In genomic region chr15:45919806-45920205, GRCh38 we compare ENCODE assay signal across 13 cellular contexts.
A peak's percentile ranks its signal among the peaks of the same experiment; 100 is the strongest.
DNase-seq lines count a peak whose midpoint lies in the region; ATAC-seq and TF ChIP-seq lines count a peak whose summit lies in the region.
"Had no signal": no experiment of that assay in that cellular context is flagged by ENCODE, and none has a peak within 500 bp of the region (broad histone marks: within the 10 kb centered on the region; RNA-seq: fewer than 3 reads in every experiment).

No MANE protein-coding gene starts in this region.

- no peak overlapping the region for H3K4me3 ChIP-seq in choroid plexus epithelial cell (ENCODE audit: low read depth, low read length)
- H3K4me3 ChIP-seq in HAP-1, result no peak overlapping the region
- H3K4me3 ChIP-seq: coronary artery had no signal

- H3K27ac Mint-ChIP-seq in activated CD4-positive, alpha-beta T cell treated with anti-CD3 and anti-CD28 coated beads for 36 hours, result no peak overlapping the region
- H3K27ac Mint-ChIP-seq: activated T-cell treated with anti-CD3 and anti-CD28 coated beads, Interleukin-2, amount 50 U/mL, for 72 hours; CD4-positive, alpha-beta T cell had no signal

- no peak overlapping the region for H3K4me3 Mint-ChIP-seq in activated CD4-positive, alpha-beta T cell treated with anti-CD3 and anti-CD28 coated beads for 36 hours
- H3K4me3 Mint-ChIP-seq: activated T-cell treated with anti-CD3 and anti-CD28 coated beads, Interleukin-2, amount 50 U/mL, for 72 hours; CD4-positive, alpha-beta T cell had no signal

- TF ChIP-seq RAD21 in Ishikawa (IDR thresholded peaks at IDR 0.05; ENCODE audit: low read depth), result no peak

- no peak for ATAC-seq in activated CD4-positive, alpha-beta T cell treated with anti-CD3 and anti-CD28 coated beads for 36 hours
- ATAC-seq: activated T-cell treated with anti-CD3 and anti-CD28 coated beads, Interleukin-2, amount 50 U/mL, for 72 hours had no signal

- CTCF ChIA-PET in activated CD4-positive, alpha-beta T cell treated with anti-CD3 and anti-CD28 coated beads for 36 hours (lab: Charles Lee), result no interaction called here

- H3K36me3 Mint-ChIP-seq in activated CD4-positive, alpha-beta T cell treated with anti-CD3 and anti-CD28 coated beads for 36 hours (ENCODE audit: low read depth), result no peaks in the 10 kb centered on the region

- no peaks in the 10 kb centered on the region for H3K36me3 ChIP-seq in HAP-1 (replicated peaks)

- no peaks in the 10 kb centered on the region for H3K27me3 ChIP-seq in HAP-1 (ENCODE audit: low read depth)

- H3K4me1 ChIP-seq in HAP-1, result no peaks in the 10 kb centered on the region

- DNase-seq in Caki2 (ENCODE audit: low read depth) (peak; percentile 92), choroid plexus epithelial cell (ENCODE audit: low read depth) (peak; percentile 7), lung microvascular endothelial cell (ENCODE audit: low read depth in 2 of 2) (peak; percentile 77 to 92), HAP-1 (ENCODE audit: low spot score in 2 of 2) (no peak), OCI-M2 (lab: John Stamatoyannopoulos, UW; ENCODE audit: unreplicated experiment) (no peak), NCI-H1436 (lab: John Stamatoyannopoulos, UW) (no peak)
- DNase-seq in activated CD4-positive, alpha-beta T cell treated with anti-CD3 and anti-CD28 coated beads for 36 hours, result no peak
- DNase-seq: activated T-cell treated with anti-CD3 and anti-CD28 coated beads, Interleukin-2, amount 50 U/mL, for 72 hours; CD4-positive, alpha-beta T cell; NCI-H1092; retina had no signal

- TF ChIP-seq EP300 in Ishikawa (IDR thresholded peaks at IDR 0.05; ENCODE audit: borderline replicate concordance), result no peak

- intact Hi-C loops in activated CD4-positive, alpha-beta T cell treated with anti-CD3 and anti-CD28 coated beads for 36 hours (cut with DNase I, micrococcal nuclease), result no loop called here

- in situ Hi-C loops in Caki2 (cut with HindIII; ENCODE audit: low pct_unique_long_range_greater_than_20kb, low sequenced_read_pairs) (no loop called here), HAP-1 (cut with MboI; ENCODE audit: low sequenced_read_pairs) (no loop called here)

- H3K4me1 Mint-ChIP-seq in activated CD4-positive, alpha-beta T cell treated with anti-CD3 and anti-CD28 coated beads for 36 hours, result no peaks in the 10 kb centered on the region

- POLR2A ChIA-PET in activated CD4-positive, alpha-beta T cell treated with anti-CD3 and anti-CD28 coated beads for 36 hours (lab: Charles Lee), result no interaction called here

- no peaks in the 10 kb centered on the region for H3K9me3 Mint-ChIP-seq in activated CD4-positive, alpha-beta T cell treated with anti-CD3 and anti-CD28 coated beads for 36 hours (ENCODE audit: low read depth)
- H3K9me3 Mint-ChIP-seq: CD4-positive, alpha-beta T cell had no signal

- TF ChIP-seq CTCF in choroid plexus epithelial cell (conservative IDR thresholded peaks at IDR 0.05; ENCODE audit: low read depth, low read length), result no peak

- no peaks in the 10 kb centered on the region for H3K9me3 ChIP-seq in HAP-1

- peaks cover 2% of the 10 kb centered on the region for H3K27me3 Mint-ChIP-seq in activated CD4-positive, alpha-beta T cell treated with anti-CD3 and anti-CD28 coated beads for 36 hours
- H3K27me3 Mint-ChIP-seq: CD4-positive, alpha-beta T cell had no signal

TF ChIP-seq in Ishikawa, 13 proteins besides CTCF, POLR2A, EP300 and RAD21:
- TF ChIP-seq YY1 (IDR thresholded peaks at IDR 0.05; ENCODE audit: low read depth), result 0 out of 2 replicates have a peak, but pooled peaks have one; percentile 17
- no peak for TF ChIP-seq CEBPB (IDR thresholded peaks at IDR 0.05)
- no peak for TF ChIP-seq ZBTB7A (IDR thresholded peaks at IDR 0.05; ENCODE audit: low read depth)

Comparison
In these comparisons a context has a peak if more than half of its experiments do, and no peak if none do; other contexts are left out.
1. DNase-seq: peak in Caki2 (single experiment), choroid plexus epithelial cell (single experiment) and lung microvascular endothelial cell (2 of 2); none in HAP-1 (0 of 2), activated CD4-positive, alpha-beta T cell treated with anti-CD3 and anti-CD28 coated beads for 36 hours (single experiment), OCI-M2 (single experiment) and NCI-H1436 (single experiment).